Comparison of ENCODE assay signal across 8 cellular contexts in the genomic region with DNA sequence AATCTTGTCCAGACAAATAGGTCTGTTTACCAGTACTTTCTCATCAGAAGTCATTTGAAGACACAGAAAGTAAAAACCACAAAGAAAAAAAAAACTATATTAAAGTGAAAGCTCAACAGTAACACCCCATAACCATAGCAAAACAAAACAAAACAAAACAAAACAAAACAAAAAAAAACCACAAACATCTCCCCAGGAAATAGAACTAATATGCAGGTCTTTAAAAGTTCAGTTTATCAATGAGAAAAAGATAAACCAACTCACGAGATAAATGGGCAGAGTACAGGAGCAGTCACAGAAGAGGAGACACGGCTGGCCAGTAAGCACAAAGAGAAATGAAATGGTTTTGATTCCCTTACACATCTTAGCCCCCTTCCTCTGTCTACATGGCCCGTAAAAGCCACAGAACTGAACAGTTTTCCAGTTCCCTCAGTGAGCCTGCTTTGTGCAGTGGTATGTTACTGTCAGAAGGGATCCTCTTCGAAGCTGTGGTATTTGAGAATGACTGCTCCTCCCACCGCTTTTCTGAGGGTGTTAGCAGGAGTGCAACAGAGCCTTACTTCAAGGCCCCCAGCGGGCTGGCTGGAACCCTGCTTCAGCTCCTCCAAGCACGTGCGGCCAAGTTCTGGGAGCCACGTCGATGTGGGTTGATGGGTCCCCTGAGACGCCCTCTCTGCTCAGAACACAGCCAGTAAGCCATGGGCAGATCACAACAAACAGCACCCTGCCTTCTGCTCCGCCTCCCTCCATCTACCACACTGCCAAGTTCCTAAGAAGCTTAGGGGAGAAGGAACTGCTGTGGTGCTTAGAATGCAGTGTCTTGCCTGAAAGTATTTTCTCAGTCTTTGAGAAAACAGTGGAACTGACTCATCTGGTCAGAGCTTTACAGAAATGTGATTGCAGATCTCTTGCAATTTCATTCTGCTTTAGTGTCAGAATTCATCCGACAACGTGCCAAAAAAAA. TPM values are rescaled to one million over a fixed set of nuclear protein-coding genes. Genes with fewer than 3 reads are reported as not detected.
DNase-seq lines count a peak whose midpoint lies in the region; ATAC-seq and TF ChIP-seq lines count a peak whose summit lies in the region.

No MANE protein-coding gene starts in this region.

- no peaks in the 10 kb centered on the region for H3K79me2 ChIP-seq in SU-DHL-6 (ENCODE audit: insufficient read depth, low read length)

- no peaks in the 10 kb centered on the region for H3K9me2 ChIP-seq in SU-DHL-6 (replicated peaks; ENCODE audit: insufficient read depth, low read length)

- no peak overlapping the region for H3K4me3 ChIP-seq in SU-DHL-6 (ENCODE audit: insufficient read depth, low read length, poor library complexity, severe bottlenecking)

- H3K9me3 ChIP-seq in SU-DHL-6 (ENCODE audit: insufficient read depth, low read length): no peaks in the 10 kb centered on the region

- H3K27ac ChIP-seq in SU-DHL-6 (ENCODE audit: low read depth, low read length): no peak overlapping the region

- no peaks in the 10 kb centered on the region for H3K27me3 ChIP-seq in SU-DHL-6 (ENCODE audit: low read length)

- no peak for TF ChIP-seq CTCF in SU-DHL-6 (IDR thresholded peaks at IDR 0.05; ENCODE audit: insufficient read depth, low read length, poor library complexity, severe bottlenecking)

- no peaks in the 10 kb centered on the region for H4K20me1 ChIP-seq in SU-DHL-6 (ENCODE audit: low read depth, low read length)

- peak overlapping the region; percentile 15 for H3K4me2 ChIP-seq in SU-DHL-6 (ENCODE audit: low read depth, low read length, poor library complexity, severe bottlenecking)

- H3K9ac ChIP-seq in SU-DHL-6 (ENCODE audit: low read length): no peak overlapping the region

- ATAC-seq in GM18870 (IDR thresholded peaks at IDR 0.05; ENCODE audit: unreplicated experiment) (peak; percentile 26), HG03196 (IDR thresholded peaks at IDR 0.05; ENCODE audit: unreplicated experiment) (peak; percentile 39)

- H3F3A ChIP-seq in SU-DHL-6 (ENCODE audit: insufficient read depth): 0 out of 2 replicates have a peak, but pooled peaks cover 5% of the 10 kb centered on the region

- no peak overlapping the region for H2AFZ ChIP-seq in SU-DHL-6 (ENCODE audit: low read depth, low read length, severe bottlenecking)

- DNase-seq in A172 (ENCODE audit: low spot score) (peak; percentile 42), brain pericyte (ENCODE audit: low read depth, low spot score) (peak; percentile 96), islet precursor cell (peak; percentile 84), GDM1 (lab: John Stamatoyannopoulos, UW) (no peak)
- DNase-seq in stimulated activated CD4-positive, alpha-beta T cell treated with anti-CD3 and anti-CD28 coated beads, Interleukin-12 subunit alpha, Interleukin-12 subunit beta, amount 100 ng/mL, for 4 hours: peak; percentile 18

- H3K36me3 ChIP-seq in SU-DHL-6 (ENCODE audit: low read length): no peaks in the 10 kb centered on the region

RNA-seq across cellular contexts. Expression of a gene that starts 14.0 kb away (rescaled TPM):
- 2.4 and 2.6 TPM in 2 replicates for total RNA-seq in A172 (2014; rRNA removed; shearing (Covaris generic))
